In the genomic region with DNA sequence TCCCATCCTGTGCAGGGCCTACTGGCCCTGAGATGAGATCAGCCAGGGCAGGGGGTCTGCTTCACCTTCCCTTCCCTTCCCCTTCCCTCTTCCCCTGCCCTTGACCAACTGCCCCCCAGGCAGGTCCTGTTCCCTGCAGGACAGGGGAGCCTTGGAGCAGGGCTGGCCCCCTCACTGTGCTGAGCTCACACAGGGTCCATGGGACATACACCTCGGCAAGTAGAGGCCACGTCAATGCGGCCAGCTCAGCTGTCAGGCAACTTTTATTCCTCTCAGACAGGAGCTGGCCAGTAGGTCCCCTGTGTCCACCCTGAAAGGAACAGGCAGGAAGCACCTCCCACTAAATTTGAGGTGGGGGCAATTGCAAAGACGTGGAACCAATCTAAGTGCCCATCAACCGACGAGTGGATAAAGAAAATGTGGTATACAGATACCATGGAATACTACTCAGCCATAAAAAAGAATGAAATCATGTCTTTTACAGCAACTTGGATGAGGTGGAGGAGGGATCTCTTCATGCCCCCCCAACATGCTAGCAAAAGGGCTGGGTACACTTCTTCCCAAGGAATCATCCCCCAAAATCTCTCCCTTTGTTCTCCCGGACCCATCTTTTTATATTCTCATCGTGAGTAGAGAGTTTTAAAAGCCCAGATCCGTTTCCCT, we compare ENCODE assay signal across 3 cellular contexts.
A peak's percentile ranks its signal among the peaks of the same experiment; 100 is the strongest.
TF ChIP-seq lines count a peak whose summit lies in the region.

No MANE protein-coding gene starts in this region.

TF ChIP-seq in SK-N-SH, 30 proteins besides CTCF, POLR2A, EP300 and RAD21 (continued from another document and continues in another):
- TF ChIP-seq SIN3A (IDR thresholded peaks at IDR 0.05; ENCODE audit: borderline replicate concordance, low read depth, low read length) = no peak
- no peak for TF ChIP-seq IRF3 (IDR thresholded peaks at IDR 0.05; ENCODE audit: low read depth, low read length)
- no peak for TF ChIP-seq CHD2 (IDR thresholded peaks at IDR 0.05; ENCODE audit: low read length, partially characterized antibody)
- TF ChIP-seq TAF1 (IDR thresholded peaks at IDR 0.05; ENCODE audit: borderline replicate concordance, low read depth, low read length) = no peak
- no peak for TF ChIP-seq RXRA (IDR thresholded peaks at IDR 0.05; ENCODE audit: borderline replicate concordance, low read depth)
- TF ChIP-seq MXI1 (IDR thresholded peaks at IDR 0.05; ENCODE audit: low read depth, low read length) = no peak
- TF ChIP-seq, protein P1, sequence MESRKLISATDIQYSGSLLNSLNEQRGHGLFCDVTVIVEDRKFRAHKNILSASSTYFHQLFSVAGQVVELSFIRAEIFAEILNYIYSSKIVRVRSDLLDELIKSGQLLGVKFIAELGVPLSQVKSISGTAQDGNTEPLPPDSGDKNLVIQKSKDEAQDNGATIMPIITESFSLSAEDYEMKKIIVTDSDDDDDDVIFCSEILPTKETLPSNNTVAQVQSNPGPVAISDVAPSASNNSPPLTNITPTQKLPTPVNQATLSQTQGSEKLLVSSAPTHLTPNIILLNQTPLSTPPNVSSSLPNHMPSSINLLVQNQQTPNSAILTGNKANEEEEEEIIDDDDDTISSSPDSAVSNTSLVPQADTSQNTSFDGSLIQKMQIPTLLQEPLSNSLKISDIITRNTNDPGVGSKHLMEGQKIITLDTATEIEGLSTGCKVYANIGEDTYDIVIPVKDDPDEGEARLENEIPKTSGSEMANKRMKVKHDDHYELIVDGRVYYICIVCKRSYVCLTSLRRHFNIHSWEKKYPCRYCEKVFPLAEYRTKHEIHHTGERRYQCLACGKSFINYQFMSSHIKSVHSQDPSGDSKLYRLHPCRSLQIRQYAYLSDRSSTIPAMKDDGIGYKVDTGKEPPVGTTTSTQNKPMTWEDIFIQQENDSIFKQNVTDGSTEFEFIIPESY (IDR thresholded peaks at IDR 0.05; ENCODE audit: borderline replicate concordance, low read depth) = no peak
- no peak for TF ChIP-seq MEF2A (IDR thresholded peaks at IDR 0.05; ENCODE audit: borderline replicate concordance, low read depth)
- TF ChIP-seq NRF1 (IDR thresholded peaks at IDR 0.05; ENCODE audit: low read depth, low read length) = no peak
- no peak for TF ChIP-seq FOXM1 (IDR thresholded peaks at IDR 0.05; ENCODE audit: low read depth)
- TF ChIP-seq USF1 (IDR thresholded peaks at IDR 0.05; ENCODE audit: borderline replicate concordance, low read depth) = no peak

TF ChIP-seq in SK-N-SH treated with all-trans-retinoic acid at 6 μM for 48 hours, 23 proteins besides CTCF, POLR2A, EP300 and RAD21 (continued from another document):
- TF ChIP-seq TOX (CRISPR knock-in tag; IDR thresholded peaks at IDR 0.05; ENCODE audit: borderline replicate concordance) = no peak
- no peak for TF ChIP-seq ESRRG (CRISPR knock-in tag; IDR thresholded peaks at IDR 0.05)
- TF ChIP-seq, protein P2, sequence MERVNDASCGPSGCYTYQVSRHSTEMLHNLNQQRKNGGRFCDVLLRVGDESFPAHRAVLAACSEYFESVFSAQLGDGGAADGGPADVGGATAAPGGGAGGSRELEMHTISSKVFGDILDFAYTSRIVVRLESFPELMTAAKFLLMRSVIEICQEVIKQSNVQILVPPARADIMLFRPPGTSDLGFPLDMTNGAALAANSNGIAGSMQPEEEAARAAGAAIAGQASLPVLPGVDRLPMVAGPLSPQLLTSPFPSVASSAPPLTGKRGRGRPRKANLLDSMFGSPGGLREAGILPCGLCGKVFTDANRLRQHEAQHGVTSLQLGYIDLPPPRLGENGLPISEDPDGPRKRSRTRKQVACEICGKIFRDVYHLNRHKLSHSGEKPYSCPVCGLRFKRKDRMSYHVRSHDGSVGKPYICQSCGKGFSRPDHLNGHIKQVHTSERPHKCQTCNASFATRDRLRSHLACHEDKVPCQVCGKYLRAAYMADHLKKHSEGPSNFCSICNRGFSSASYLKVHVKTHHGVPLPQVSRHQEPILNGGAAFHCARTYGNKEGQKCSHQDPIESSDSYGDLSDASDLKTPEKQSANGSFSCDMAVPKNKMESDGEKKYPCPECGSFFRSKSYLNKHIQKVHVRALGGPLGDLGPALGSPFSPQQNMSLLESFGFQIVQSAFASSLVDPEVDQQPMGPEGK (CRISPR knock-in tag; IDR thresholded peaks at IDR 0.05; ENCODE audit: borderline replicate concordance) = no peak
- TF ChIP-seq ISL1 (CRISPR knock-in tag; IDR thresholded peaks at IDR 0.05) = no peak
- no peak for TF ChIP-seq TSHZ2 (CRISPR knock-in tag; IDR thresholded peaks at IDR 0.05)
- TF ChIP-seq RARB (CRISPR knock-in tag; IDR thresholded peaks at IDR 0.05) = no peak
- no peak for TF ChIP-seq OSR1 (CRISPR knock-in tag; IDR thresholded peaks at IDR 0.05)
- no peak for TF ChIP-seq SNAI2 (CRISPR knock-in tag; IDR thresholded peaks at IDR 0.05)
- no peak for TF ChIP-seq ZNF565 (CRISPR knock-in tag; conservative IDR thresholded peaks at IDR 0.05; ENCODE audit: low read depth)
- TF ChIP-seq CSDC2 (CRISPR knock-in tag; IDR thresholded peaks at IDR 0.05) = no peak
- TF ChIP-seq ARNTL (CRISPR knock-in tag; IDR thresholded peaks at IDR 0.05; ENCODE audit: borderline replicate concordance, low read depth) = no peak
- no peak for TF ChIP-seq ZNF70 (CRISPR knock-in tag; IDR thresholded peaks at IDR 0.05)
- no peak for TF ChIP-seq GLIS3 (CRISPR knock-in tag; IDR thresholded peaks at IDR 0.05)
- TF ChIP-seq BACH2 (CRISPR knock-in tag; IDR thresholded peaks at IDR 0.05; ENCODE audit: borderline replicate concordance) = no peak
- TF ChIP-seq, protein P3, sequence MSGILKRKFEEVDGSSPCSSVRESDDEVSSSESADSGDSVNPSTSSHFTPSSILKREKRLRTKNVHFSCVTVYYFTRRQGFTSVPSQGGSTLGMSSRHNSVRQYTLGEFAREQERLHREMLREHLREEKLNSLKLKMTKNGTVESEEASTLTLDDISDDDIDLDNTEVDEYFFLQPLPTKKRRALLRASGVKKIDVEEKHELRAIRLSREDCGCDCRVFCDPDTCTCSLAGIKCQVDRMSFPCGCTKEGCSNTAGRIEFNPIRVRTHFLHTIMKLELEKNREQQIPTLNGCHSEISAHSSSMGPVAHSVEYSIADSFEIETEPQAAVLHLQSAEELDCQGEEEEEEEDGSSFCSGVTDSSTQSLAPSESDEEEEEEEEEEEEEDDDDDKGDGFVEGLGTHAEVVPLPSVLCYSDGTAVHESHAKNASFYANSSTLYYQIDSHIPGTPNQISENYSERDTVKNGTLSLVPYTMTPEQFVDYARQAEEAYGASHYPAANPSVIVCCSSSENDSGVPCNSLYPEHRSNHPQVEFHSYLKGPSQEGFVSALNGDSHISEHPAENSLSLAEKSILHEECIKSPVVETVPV (CRISPR knock-in tag; IDR thresholded peaks at IDR 0.05) = no peak
- no peak for TF ChIP-seq ZFP3 (CRISPR knock-in tag; IDR thresholded peaks at IDR 0.05)
TF ChIP-seq in SK-N-SH treated with all-trans-retinoic acid at 6 μM for 48 hours: peak in this region for 0.

TF ChIP-seq in HEK293, 187 proteins besides CTCF, POLR2A, EP300 and RAD21 (continued from another document):
- 0 out of 2 replicates have a peak, but pooled peaks have one; percentile 35 for TF ChIP-seq ZNF580 (tag by site-specific recombination; IDR thresholded peaks at IDR 0.05)
- TF ChIP-seq GLIS1 (tag by site-specific recombination; IDR thresholded peaks at IDR 0.05) = peak; percentile 78
